28 cellular contexts compared by ENCODE assay signal in the genomic region with DNA sequence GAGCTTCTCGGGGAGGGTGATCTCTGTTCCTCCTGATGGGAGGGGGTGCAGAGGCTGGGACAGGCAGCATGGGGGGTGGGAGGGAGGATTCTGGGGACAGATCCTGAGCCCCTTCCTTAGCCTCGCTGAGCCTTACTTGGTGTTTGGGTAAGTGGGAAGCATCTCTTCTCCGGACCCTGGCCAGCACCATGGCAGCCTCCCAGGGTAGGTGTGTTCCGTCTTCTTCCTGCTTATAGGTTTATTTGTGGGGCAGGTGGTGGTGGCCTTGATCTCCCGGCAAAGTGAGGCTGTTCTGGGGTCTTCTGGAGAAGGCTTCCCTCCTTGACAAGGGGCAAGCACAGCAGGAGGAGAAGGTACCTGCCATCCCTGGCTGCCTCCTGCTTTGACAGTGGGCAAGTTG.
"Had no signal": no experiment of that assay in that cellular context is flagged by ENCODE, and none has a peak within 500 bp of the region (broad histone marks: within the 10 kb centered on the region; RNA-seq: fewer than 3 reads in every experiment).

No MANE protein-coding gene starts in this region.

- H2AFZ ChIP-seq: PC-9 had no signal

- H3K4me3 ChIP-seq: ascending aorta, breast epithelium, PC-9 had no signal

- H3K4me1 ChIP-seq: ascending aorta, breast epithelium had no signal

- H3K27ac ChIP-seq: ascending aorta, breast epithelium, PC-9, RWPE1, WERI-Rb-1 had no signal

- FAIRE-seq: RCC 7860 had no signal

- H3K27me3 ChIP-seq: ascending aorta had no signal

- H3K9me3 ChIP-seq: ascending aorta, breast epithelium had no signal

- H3K4me2 ChIP-seq: PC-9 had no signal

- DNase-seq: activated CD4-positive, alpha-beta memory T cell treated with anti-CD3 and anti-CD28 coated beads, Interleukin-2, amount 10 ng/mL, durations not matched to agents 7 days and 5 days; activated CD4-positive, alpha-beta T cell treated with anti-CD3 and anti-CD28 coated beads for 1 hour; activated CD4-positive, alpha-beta T cell treated with anti-CD3 and anti-CD28 coated beads for 48 hours; activated CD4-positive, CD25-positive, alpha-beta regulatory T cell; activated gamma-delta T cell; activated naive CD4-positive, alpha-beta T cell treated with Interleukin-2 at 50 U/mL for 16 hours; activated naive CD8-positive, alpha-beta T cell treated with anti-CD3 and anti-CD28 coated beads, Interleukin-2, amount 10 ng/mL, durations not matched to agents 7 days and 5 days; amygdala; caudate nucleus; IMR-90; Karpas-422; KBM-7; NCI-H1105; NCI-H1417 treated with DMSO at 0.1 percent for 48 hours; NCI-H187 treated with DMSO at 0.1 percent for 48 hours; NCI-H2081; NCI-H510A; NCI-H526; NCI-H748 treated with DMSO at 0.1 percent for 48 hours; NK-92 treated with Interleukin-12 subunit alpha and Interleukin-12 subunit beta, amount 100 ng/mL, for 24 hours; PC-9; SW 1271; T1000 had no signal

- H3K36me3 ChIP-seq: ascending aorta, breast epithelium, WERI-Rb-1 had no signal
